17 cellular contexts compared by ENCODE assay signal in the genomic region with DNA sequence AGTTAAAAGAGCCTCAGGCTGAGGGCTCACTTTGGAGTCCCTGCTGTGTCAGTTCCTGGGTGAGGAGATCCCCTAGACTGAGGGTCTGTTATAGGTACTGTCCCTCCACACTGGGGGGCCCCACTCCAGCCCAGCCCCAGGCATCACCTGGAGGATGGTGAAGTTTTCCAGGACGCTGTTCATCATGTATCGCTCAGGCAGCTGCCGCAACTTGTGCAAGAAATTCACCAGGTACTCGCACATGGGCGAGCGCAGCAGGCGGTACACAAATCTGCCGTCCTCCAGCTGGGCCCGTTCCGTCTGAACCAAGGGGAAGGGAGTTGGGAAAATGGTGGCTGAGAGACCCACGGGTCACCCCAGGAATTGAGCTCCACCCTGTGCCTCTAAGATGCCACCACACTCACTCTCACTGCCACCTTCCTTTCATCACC. TPM values are rescaled to one million over a fixed set of nuclear protein-coding genes. Genes with fewer than 3 reads are reported as not detected.
DNase-seq lines count a peak whose midpoint lies in the region; ATAC-seq lines count a peak whose summit lies in the region.
"Had no signal": no experiment of that assay in that cellular context is flagged by ENCODE, and none has a peak within 500 bp of the region (broad histone marks: within the 10 kb centered on the region; RNA-seq: fewer than 3 reads in every experiment).

No MANE protein-coding gene starts in this region.

- ATAC-seq in stimulated activated naive CD8-positive, alpha-beta T cell treated with anti-CD3 and anti-CD28 coated beads, Interleukin-15, Interleukin-2, amounts not matched to agents 100 U/mL and 50 U/mL, for 24 hours, result peak; percentile 7
- ATAC-seq in stimulated activated naive CD8-positive, alpha-beta T cell treated with anti-CD3 and anti-CD28 coated beads, Interleukin-15, amount 100 ng/mL, for 72 hours, result no peak
- ATAC-seq in naive B cell (ENCODE audit: low read depth in 2 of 2) (no peak), GM21447 (IDR thresholded peaks at IDR 0.05; ENCODE audit: unreplicated experiment) (no peak), GM19467 (IDR thresholded peaks at IDR 0.05; ENCODE audit: unreplicated experiment) (no peak)
- ATAC-seq: activated CD4-positive, CD25-positive, alpha-beta regulatory T cell treated with anti-CD3 and anti-CD28 coated beads, Interleukin-2, amount 50 U/mL, for 24 hours; activated T-cell treated with anti-CD3 and anti-CD28 coated beads, Interleukin-2, amount 50 U/mL, for 72 hours; body of pancreas had no signal

- H3K9me3 ChIP-seq in SK-N-MC (ENCODE audit: low read depth, low read length), result no peaks in the 10 kb centered on the region
- H3K9me3 ChIP-seq: body of pancreas, colonic mucosa, left ventricle myocardium inferior, neutrophil, SK-N-SH had no signal

- peaks cover 53% of the 10 kb centered on the region for H3K4me1 Mint-ChIP-seq in stimulated activated naive CD8-positive, alpha-beta T cell treated with anti-CD3 and anti-CD28 coated beads, Interleukin-15, amount 100 ng/mL, for 72 hours
- peaks cover 54 to 76% (median 67%) of the 10 kb centered on the region in 3 donors for H3K4me1 Mint-ChIP-seq in naive B cell

- DNase-seq in stimulated activated naive CD8-positive, alpha-beta T cell treated with anti-CD3 and anti-CD28 coated beads, Interleukin-15, Interleukin-2, amounts not matched to agents 100 U/mL and 50 U/mL, for 24 hours, result no peak
- no peak for DNase-seq in stimulated activated naive CD8-positive, alpha-beta T cell treated with anti-CD3 and anti-CD28 coated beads, Interleukin-15, amount 100 ng/mL, for 72 hours
- DNase-seq in SK-N-MC (ENCODE audit: low read depth, low spot score) (no peak), naive B cell (no peak), LoVo (ENCODE audit: low spot score) (no peak)
- DNase-seq: activated naive CD8-positive, alpha-beta T cell treated with anti-CD3 and anti-CD28 coated beads, Interleukin-2, amount 10 ng/mL, durations not matched to agents 7 days and 5 days; activated T-cell treated with anti-CD3 and anti-CD28 coated beads, Interleukin-2, amount 50 U/mL, for 72 hours; body of pancreas; colonic mucosa; left ventricle myocardium inferior; NCI-H1930; retina; SK-N-SH had no signal

- H3K9ac ChIP-seq in SK-N-MC (ENCODE audit: insufficient read length), result no peak overlapping the region
- H3K9ac ChIP-seq: SK-N-SH had no signal

- no peaks in the 10 kb centered on the region for H3K9me3 Mint-ChIP-seq in stimulated activated naive CD8-positive, alpha-beta T cell treated with anti-CD3 and anti-CD28 coated beads, Interleukin-15, amount 100 ng/mL, for 72 hours
- peaks cover 0 to 11% (median 6%) of the 10 kb centered on the region in 7 donors for H3K9me3 Mint-ChIP-seq in naive B cell
- H3K9me3 Mint-ChIP-seq: activated naive CD8-positive, alpha-beta T cell treated with anti-CD3 and anti-CD28 coated beads, Interleukin-2, amount 10 ng/mL, durations not matched to agents 7 days and 5 days; activated T-cell treated with anti-CD3 and anti-CD28 coated beads, Interleukin-2, amount 50 U/mL, for 72 hours had no signal

- peaks cover 64% of the 10 kb centered on the region for H3K36me3 ChIP-seq in SK-N-MC (ENCODE audit: insufficient read depth, low read length)
- H3K36me3 ChIP-seq: colonic mucosa had no signal

- H3K27me3 Mint-ChIP-seq in stimulated activated naive CD8-positive, alpha-beta T cell treated with anti-CD3 and anti-CD28 coated beads, Interleukin-15, amount 100 ng/mL, for 72 hours, result no peaks in the 10 kb centered on the region
- H3K27me3 Mint-ChIP-seq in naive B cell, result no peaks in the 10 kb centered on the region
- H3K27me3 Mint-ChIP-seq: activated naive CD8-positive, alpha-beta T cell treated with anti-CD3 and anti-CD28 coated beads, Interleukin-2, amount 10 ng/mL, durations not matched to agents 7 days and 5 days had no signal

- peaks cover 29 to 47% of the 10 kb centered on the region in 2 donors for H3K36me3 Mint-ChIP-seq in naive B cell

- H3K27ac ChIP-seq in SK-N-MC, result peak overlapping the region; percentile 80
- H3K27ac ChIP-seq: colonic mucosa, neutrophil had no signal

- peak overlapping the region in 1 of 2 donors; percentile 59 for H3K27ac Mint-ChIP-seq in stimulated activated naive CD8-positive, alpha-beta T cell treated with anti-CD3 and anti-CD28 coated beads, Interleukin-15, amount 100 ng/mL, for 72 hours
- peak overlapping the region; percentile 85 to 100 (median 95) for H3K27ac Mint-ChIP-seq in naive B cell
- H3K27ac Mint-ChIP-seq: activated naive CD8-positive, alpha-beta T cell treated with anti-CD3 and anti-CD28 coated beads, Interleukin-2, amount 10 ng/mL, durations not matched to agents 7 days and 5 days; activated T-cell treated with anti-CD3 and anti-CD28 coated beads, Interleukin-2, amount 50 U/mL, for 72 hours had no signal

- no peak overlapping the region for H3K4me3 ChIP-seq in SK-N-MC
- H3K4me3 ChIP-seq: body of pancreas, colonic mucosa, left ventricle myocardium inferior had no signal

- H3K4me3 Mint-ChIP-seq in stimulated activated naive CD8-positive, alpha-beta T cell treated with anti-CD3 and anti-CD28 coated beads, Interleukin-15, amount 100 ng/mL, for 72 hours, result no peak overlapping the region
- peak overlapping the region in 5 of 8 donors; percentile 23 to 79 (median 65) for H3K4me3 Mint-ChIP-seq in naive B cell
- H3K4me3 Mint-ChIP-seq: activated naive CD8-positive, alpha-beta T cell treated with anti-CD3 and anti-CD28 coated beads, Interleukin-2, amount 10 ng/mL, durations not matched to agents 7 days and 5 days; activated T-cell treated with anti-CD3 and anti-CD28 coated beads, Interleukin-2, amount 50 U/mL, for 72 hours had no signal

RNA-seq across cellular contexts. Expression of a gene that starts 7.1 kb away (rescaled TPM):
- 1,000 to 10,000 TPM in 1 of 6 donors, 100 to 1,000 TPM in 5; 672 to 1,032 (median 882) TPM for polyA plus RNA-seq in naive B cell (ENCODE audit: low read depth in 6 of 6)
- polyA plus RNA-seq: SK-N-SH had no signal

RNA-seq across cellular contexts. Expression of a gene that starts 17.3 kb away (rescaled TPM):
- polyA plus RNA-seq in naive B cell (ENCODE audit: low read depth in 6 of 6), result 10 to 100 TPM in 1 of 6 donors, 1 to 10 TPM in 5; 5.8 to 17.4 (median 8.4) TPM

RNA-seq across cellular contexts. Expression of a gene that starts 19.9 kb away (rescaled TPM):
- 1 to 10 TPM in 5 of 6 donors, under 1 TPM in 1; 0.80 to 5.4 (median 3.0) TPM for polyA plus RNA-seq in naive B cell (ENCODE audit: low read depth in 6 of 6)

RNA-seq across cellular contexts. Expression of a gene that starts 21.4 kb away (rescaled TPM):
- 1 to 10 TPM in 1 of 6 donors, under 1 TPM in 2, not detected in 3; 0.55 to 2.8 (median 0.82) TPM for polyA plus RNA-seq in naive B cell (ENCODE audit: low read depth in 6 of 6)

RNA-seq across cellular contexts. Expression of a gene that starts 45.7 kb away (rescaled TPM):
- not detected for polyA plus RNA-seq in naive B cell (ENCODE audit: low read depth in 6 of 6)

Comparison
In these comparisons a context has a peak if more than half of its experiments do, and no peak if none do; other contexts are left out.
1. H3K4me3 Mint-ChIP-seq: peak in naive B cell (5 of 8); none in stimulated activated naive CD8-positive, alpha-beta T cell treated with anti-CD3 and anti-CD28 coated beads, Interleukin-15, amount 100 ng/mL, for 72 hours (0 of 2).